9 cellular contexts compared by ENCODE assay signal in genomic region chr1:171014878-171015277, GRCh38.
"Had no signal": no experiment of that assay in that cellular context is flagged by ENCODE, and none has a peak within 500 bp of the region (broad histone marks: within the 10 kb centered on the region; RNA-seq: fewer than 3 reads in every experiment).

No MANE protein-coding gene starts in this region.

- DNase-seq: GM23248, GOT3, H9, HCEC 1CT, Karpas-422, KBM-7 had no signal

- FAIRE-seq: H54, HTR-8/SVneo had no signal

- H3K4me2 ChIP-seq: KMS-11 had no signal

- H3K4me3 ChIP-seq: GM23248 had no signal

- H3K27ac ChIP-seq: GM23248, KMS-11 had no signal

- H3K9ac ChIP-seq: GM23248, KMS-11 had no signal

- H2AFZ ChIP-seq: GM23248 had no signal
